ENCODE assay signal across 8 cellular contexts in the genomic region with DNA sequence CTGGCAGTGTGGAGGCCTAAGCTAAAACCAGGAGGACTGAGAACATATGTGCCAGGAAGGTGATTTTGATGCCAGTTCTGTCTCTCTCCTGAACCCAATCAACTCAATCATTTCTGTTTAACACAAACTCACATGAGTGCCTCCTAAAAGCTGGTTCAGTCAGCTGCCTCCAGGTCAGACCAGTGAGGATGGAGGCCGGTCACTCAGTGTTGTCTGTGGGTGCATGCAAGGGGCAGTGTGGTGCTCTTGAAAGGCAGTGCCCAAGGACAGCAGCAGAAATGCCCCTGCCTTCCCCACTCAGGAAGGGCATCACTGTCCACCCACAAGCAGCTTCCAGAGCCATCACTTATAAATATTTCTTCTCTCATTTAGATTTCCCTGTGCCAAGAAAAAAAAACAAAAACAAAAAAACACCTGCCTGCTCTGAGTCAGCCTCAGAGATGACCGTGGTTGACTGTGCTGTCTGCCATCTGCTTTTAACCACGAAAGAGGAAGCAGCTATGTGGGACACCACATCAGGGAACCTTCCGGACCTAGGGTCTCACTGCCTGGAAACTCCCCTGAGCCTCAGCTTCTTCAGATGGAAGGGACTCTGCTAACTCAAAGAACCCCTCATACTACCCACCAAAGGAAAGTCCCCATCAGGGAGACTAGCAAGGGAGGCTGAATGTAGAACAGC. TPM values are rescaled to one million over a fixed set of nuclear protein-coding genes. Genes with fewer than 3 reads are reported as not detected.
DNase-seq lines count a peak whose midpoint lies in the region; ATAC-seq and TF ChIP-seq lines count a peak whose summit lies in the region.

No MANE protein-coding gene starts in this region.

- H3K9me2 ChIP-seq in SK-N-SH: no peaks in the 10 kb centered on the region

- TF ChIP-seq CTCF in SK-N-SH (IDR thresholded peaks at IDR 0.05): no peak

- peak overlapping the region; percentile 74 for H3K4me3 Mint-ChIP-seq in activated naive CD8-positive, alpha-beta T cell
- peak overlapping the region; percentile 74 for H3K4me3 Mint-ChIP-seq in memory B cell

- CTCF ChIA-PET in SK-N-SH (lab: Yijun Ruan, JAX): interaction anchor here (0.7 to 1.2 kb wide), 6 partner anchors 15 to 760 kb away, joined by 3 to 4 read pairs (median 3); no protein-coding TSS in a partner anchor

- no peak overlapping the region for H3K4me3 ChIP-seq in SK-N-SH (ENCODE audit: low read depth in 2 of 2, low read length in 1 of 2)

- DNase-seq in Ammon's horn (ENCODE audit: low spot score): peak; percentile 66
- DNase-seq in SK-N-SH: no peak
- peak; percentile 62 to 86 for DNase-seq in memory B cell (ENCODE audit: low spot score in 2 of 2)
- DNase-seq in stimulated activated naive CD4-positive, alpha-beta T cell treated with Interleukin-2 at 50 U/mL for 16 hours (lab: John Stamatoyannopoulos, UW): peak; percentile 59
- no peak for DNase-seq in 8988T

- WGBS in SK-N-SH (ENCODE audit: low lambda C conversion rate): 33% methylated on average over 3 of the region's 4 CpGs

- peaks cover 79% of the 10 kb centered on the region for H3K4me1 Mint-ChIP-seq in activated naive CD8-positive, alpha-beta T cell (ENCODE audit: low read depth)
- H3K4me1 Mint-ChIP-seq in memory B cell: peaks cover 72% of the 10 kb centered on the region

- TF ChIP-seq RAD21 in SK-N-SH (IDR thresholded peaks at IDR 0.05; ENCODE audit: low read length): no peak

- POLR2A ChIA-PET in SK-N-SH (lab: Yijun Ruan, JAX): interaction anchor here (0.5 kb wide), 1 partner anchor 11 kb away, joined by 3 read pairs; no protein-coding TSS in a partner anchor

- H3K9ac ChIP-seq in SK-N-SH: no peak overlapping the region

- peaks cover 28 to 35% of the 10 kb centered on the region in 2 experiments for H3K4me1 ChIP-seq in SK-N-SH (ENCODE audit: control insufficient read depth in 1 of 2, insufficient read depth in 2 of 2, low read depth in 1 of 2, low read length in 1 of 2)

- no peaks in the 10 kb centered on the region for H3K36me3 ChIP-seq in SK-N-SH (replicated peaks in 1 of 2; ENCODE audit: control insufficient read depth in 1 of 2, insufficient read depth in 2 of 2, low read length in 1 of 2)

- H3K27me3 ChIP-seq in SK-N-SH (ENCODE audit: insufficient read depth): no peaks in the 10 kb centered on the region

- H2AFZ ChIP-seq in SK-N-SH (ENCODE audit: low read depth): no peak overlapping the region

- H4K20me1 ChIP-seq in SK-N-SH (ENCODE audit: insufficient read depth): peaks cover 98% of the 10 kb centered on the region

- H3K27me3 Mint-ChIP-seq in activated naive CD8-positive, alpha-beta T cell: no peaks in the 10 kb centered on the region
- H3K27me3 Mint-ChIP-seq in memory B cell: no peaks in the 10 kb centered on the region

- H3K9me3 Mint-ChIP-seq in activated naive CD8-positive, alpha-beta T cell (ENCODE audit: low read depth): no peaks in the 10 kb centered on the region
- H3K9me3 Mint-ChIP-seq in memory B cell: no peaks in the 10 kb centered on the region

- no peaks in the 10 kb centered on the region for H3K9me3 ChIP-seq in SK-N-SH

- peak overlapping the region; percentile 57 for H3K4me2 ChIP-seq in SK-N-SH

- TF ChIP-seq EP300 in SK-N-SH (IDR thresholded peaks at IDR 0.05; ENCODE audit: borderline replicate concordance in 1 of 2, low read depth in 1 of 2, low read length in 1 of 2): no peak

- ATAC-seq in GM19328 (IDR thresholded peaks at IDR 0.05; ENCODE audit: unreplicated experiment) (peak; percentile 48), HG03432 (IDR thresholded peaks at IDR 0.05; ENCODE audit: unreplicated experiment) (peak; percentile 59), memory B cell (ENCODE audit: low read depth) (peak; percentile 67)

- H3K36me3 Mint-ChIP-seq in activated naive CD8-positive, alpha-beta T cell: peaks cover 11% of the 10 kb centered on the region
- peaks cover 8% of the 10 kb centered on the region for H3K36me3 Mint-ChIP-seq in memory B cell

- peak overlapping the region; percentile 24 to 53; a peak in 2 of 4 replicates for H3K27ac ChIP-seq in SK-N-SH (ENCODE audit: low read depth in 2 of 2, low read length in 1 of 2)

- peaks cover 100% of the 10 kb centered on the region for H3K79me2 ChIP-seq in SK-N-SH (ENCODE audit: insufficient read depth)

- H3K27ac Mint-ChIP-seq in activated naive CD8-positive, alpha-beta T cell: peak overlapping the region; percentile 98
- peak overlapping the region; percentile 96 for H3K27ac Mint-ChIP-seq in memory B cell

- peaks cover 15% of the 10 kb centered on the region for H3F3A ChIP-seq in SK-N-SH (replicated peaks; ENCODE audit: insufficient read depth)

TF ChIP-seq in SK-N-SH, 30 proteins besides CTCF, POLR2A, EP300 and RAD21 (continues in another document):
- peak; percentile 66; the same call in 1 of the 2 replicates for TF ChIP-seq FOSL2 (IDR thresholded peaks at IDR 0.05; ENCODE audit: borderline replicate concordance, low read depth)
- TF ChIP-seq MXI1 (IDR thresholded peaks at IDR 0.05; ENCODE audit: low read depth, low read length): no peak
- TF ChIP-seq, protein P1, sequence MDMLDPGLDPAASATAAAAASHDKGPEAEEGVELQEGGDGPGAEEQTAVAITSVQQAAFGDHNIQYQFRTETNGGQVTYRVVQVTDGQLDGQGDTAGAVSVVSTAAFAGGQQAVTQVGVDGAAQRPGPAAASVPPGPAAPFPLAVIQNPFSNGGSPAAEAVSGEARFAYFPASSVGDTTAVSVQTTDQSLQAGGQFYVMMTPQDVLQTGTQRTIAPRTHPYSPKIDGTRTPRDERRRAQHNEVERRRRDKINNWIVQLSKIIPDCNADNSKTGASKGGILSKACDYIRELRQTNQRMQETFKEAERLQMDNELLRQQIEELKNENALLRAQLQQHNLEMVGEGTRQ (IDR thresholded peaks at IDR 0.05; ENCODE audit: borderline replicate concordance, low read depth, low read length): no peak
- no peak for TF ChIP-seq NRF1 (IDR thresholded peaks at IDR 0.05; ENCODE audit: low read depth, low read length)
- TF ChIP-seq GABPA (IDR thresholded peaks at IDR 0.05; ENCODE audit: low read depth): no peak
- no peak for TF ChIP-seq TEAD4 (IDR thresholded peaks at IDR 0.05; ENCODE audit: borderline replicate concordance, insufficient read depth)
- no peak for TF ChIP-seq RCOR1 (IDR thresholded peaks at IDR 0.05; ENCODE audit: low read length)
- no peak for TF ChIP-seq RFX5 (IDR thresholded peaks at IDR 0.05; ENCODE audit: low read length)
- no peak for TF ChIP-seq EZH2phosphoT487 (IDR thresholded peaks at IDR 0.05; ENCODE audit: borderline replicate concordance, low read depth)
- TF ChIP-seq CHD2 (IDR thresholded peaks at IDR 0.05; ENCODE audit: low read length, partially characterized antibody): no peak
- no peak for TF ChIP-seq POLR2AphosphoS5 (IDR thresholded peaks at IDR 0.05; ENCODE audit: low read depth, low read length)
- TF ChIP-seq SIN3A (IDR thresholded peaks at IDR 0.05; ENCODE audit: borderline replicate concordance, low read depth, low read length): no peak
- TF ChIP-seq FOXJ3 (CRISPR knock-in tag; IDR thresholded peaks at IDR 0.05): no peak
- no peak for TF ChIP-seq MEF2A (IDR thresholded peaks at IDR 0.05; ENCODE audit: borderline replicate concordance, low read depth)
- TF ChIP-seq, protein P2, sequence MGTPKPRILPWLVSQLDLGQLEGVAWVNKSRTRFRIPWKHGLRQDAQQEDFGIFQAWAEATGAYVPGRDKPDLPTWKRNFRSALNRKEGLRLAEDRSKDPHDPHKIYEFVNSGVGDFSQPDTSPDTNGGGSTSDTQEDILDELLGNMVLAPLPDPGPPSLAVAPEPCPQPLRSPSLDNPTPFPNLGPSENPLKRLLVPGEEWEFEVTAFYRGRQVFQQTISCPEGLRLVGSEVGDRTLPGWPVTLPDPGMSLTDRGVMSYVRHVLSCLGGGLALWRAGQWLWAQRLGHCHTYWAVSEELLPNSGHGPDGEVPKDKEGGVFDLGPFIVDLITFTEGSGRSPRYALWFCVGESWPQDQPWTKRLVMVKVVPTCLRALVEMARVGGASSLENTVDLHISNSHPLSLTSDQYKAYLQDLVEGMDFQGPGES (IDR thresholded peaks at IDR 0.05; ENCODE audit: low read depth, low read length): no peak
- no peak for TF ChIP-seq YY1 (IDR thresholded peaks at IDR 0.05; ENCODE audit: low read depth)
- TF ChIP-seq SMC3 (IDR thresholded peaks at IDR 0.05; ENCODE audit: low read depth, low read length): no peak
- TF ChIP-seq, protein P3, sequence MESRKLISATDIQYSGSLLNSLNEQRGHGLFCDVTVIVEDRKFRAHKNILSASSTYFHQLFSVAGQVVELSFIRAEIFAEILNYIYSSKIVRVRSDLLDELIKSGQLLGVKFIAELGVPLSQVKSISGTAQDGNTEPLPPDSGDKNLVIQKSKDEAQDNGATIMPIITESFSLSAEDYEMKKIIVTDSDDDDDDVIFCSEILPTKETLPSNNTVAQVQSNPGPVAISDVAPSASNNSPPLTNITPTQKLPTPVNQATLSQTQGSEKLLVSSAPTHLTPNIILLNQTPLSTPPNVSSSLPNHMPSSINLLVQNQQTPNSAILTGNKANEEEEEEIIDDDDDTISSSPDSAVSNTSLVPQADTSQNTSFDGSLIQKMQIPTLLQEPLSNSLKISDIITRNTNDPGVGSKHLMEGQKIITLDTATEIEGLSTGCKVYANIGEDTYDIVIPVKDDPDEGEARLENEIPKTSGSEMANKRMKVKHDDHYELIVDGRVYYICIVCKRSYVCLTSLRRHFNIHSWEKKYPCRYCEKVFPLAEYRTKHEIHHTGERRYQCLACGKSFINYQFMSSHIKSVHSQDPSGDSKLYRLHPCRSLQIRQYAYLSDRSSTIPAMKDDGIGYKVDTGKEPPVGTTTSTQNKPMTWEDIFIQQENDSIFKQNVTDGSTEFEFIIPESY (IDR thresholded peaks at IDR 0.05; ENCODE audit: borderline replicate concordance, low read depth): no peak
- peak; percentile 21; the same call in 1 of the 2 replicates for TF ChIP-seq PBX3 (IDR thresholded peaks at IDR 0.05)
- no peak; the same call in 1 of the 2 replicates for TF ChIP-seq RXRA (IDR thresholded peaks at IDR 0.05; ENCODE audit: borderline replicate concordance, low read depth)
- TF ChIP-seq NFIC (IDR thresholded peaks at IDR 0.05; ENCODE audit: borderline replicate concordance): peak; percentile 39; the same call in 1 of the 2 replicates
- no peak for TF ChIP-seq FOXM1 (IDR thresholded peaks at IDR 0.05; ENCODE audit: low read depth)

RNA-seq across cellular contexts. Expression of gene VOPP1, which starts 39.1 kb away (rescaled TPM):
- polyA plus RNA-seq in SK-N-SH (2012; rRNA removed): 69.5 and 79.3 TPM in 2 replicates
- polyA plus RNA-seq in SK-N-SH (2012; cell fraction: cytosol; rRNA removed): 77.0 and 82.6 TPM in 2 replicates
- 32.4 and 38.8 TPM in 2 replicates for polyA plus RNA-seq in SK-N-SH (2012; cell fraction: nucleus; rRNA removed)

Comparison
In these comparisons a context has a peak if more than half of its experiments do, and no peak if none do; other contexts are left out.
1. DNase-seq: peak in Ammon's horn (single experiment), memory B cell (2 of 2) and stimulated activated naive CD4-positive, alpha-beta T cell treated with Interleukin-2 at 50 U/mL for 16 hours (single experiment); none in SK-N-SH (single experiment) and 8988T (single experiment).
2. Peak in every context shown above with its lines, with median percentiles within 50 percentile points of each other: ATAC-seq.